In the genomic region with DNA sequence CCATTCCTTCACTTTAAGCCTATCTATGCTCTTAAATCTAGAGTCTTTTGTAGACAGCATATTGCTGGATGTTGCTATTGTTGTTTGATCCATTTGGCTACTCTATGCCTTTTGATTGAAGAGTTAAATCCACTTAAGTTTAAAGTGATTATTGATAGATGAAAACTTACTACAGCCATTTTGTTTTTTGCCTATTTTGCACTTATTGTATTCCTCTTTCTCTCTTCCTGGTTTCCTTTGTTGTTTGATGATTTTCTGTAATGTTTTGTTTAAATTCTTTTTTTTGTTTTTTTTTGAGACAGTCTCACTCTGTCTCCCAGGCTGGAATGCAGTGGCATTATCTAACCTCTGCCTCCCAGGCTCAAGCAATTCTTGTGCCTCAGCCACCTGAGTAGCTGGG, we compare ENCODE assay signal across 34 cellular contexts. TPM values are rescaled to one million over a fixed set of nuclear protein-coding genes. Genes with fewer than 3 reads are reported as not detected.
"Had no signal": no experiment of that assay in that cellular context is flagged by ENCODE, and none has a peak within 500 bp of the region (broad histone marks: within the 10 kb centered on the region; RNA-seq: fewer than 3 reads in every experiment).

No MANE protein-coding gene starts in this region.

- DNase-seq: stimulated activated CD4-positive, alpha-beta T cell treated with anti-CD3 and anti-CD28 coated beads, Interleukin-2, amount 100 ng/mL, for 48 hours; stimulated activated CD4-positive, alpha-beta T cell treated with anti-CD3 and anti-CD28 coated beads, Interleukin-4, amount 100 ng/mL, for 1 hour; stimulated activated CD4-positive, alpha-beta T cell treated with anti-CD3 and anti-CD28 coated beads, Interleukin-4, amount 100 ng/mL, for 24 hours; stimulated activated CD4-positive, alpha-beta T cell treated with anti-CD3 and anti-CD28 coated beads, Interleukin-4, amount 100 ng/mL, for 4 hours; stimulated activated CD8-positive, alpha-beta memory T cell treated with anti-CD3 and anti-CD28 coated beads, Interleukin-4, amount 100 ng/mL, for 48 hours; stimulated activated naive B cell treated with anti-CD40 and anti-IgM and Interleukin-4, amounts not matched to agents 10 μg/mL and 1 μg/mL and 100 μg/mL, for 72 hours; stimulated activated naive CD4-positive, alpha-beta T cell; stimulated activated naive CD4-positive, alpha-beta T cell treated with Interleukin-2 at 50 U/mL for 16 hours; stimulated activated naive CD8-positive, alpha-beta T cell treated with anti-CD3 and anti-CD28 coated beads, Interleukin-15, amount 100 ng/mL, for 72 hours; stimulated activated naive CD8-positive, alpha-beta T cell treated with anti-CD3 and anti-CD28 coated beads, Interleukin-15, Interleukin-2, amounts not matched to agents 100 U/mL and 50 U/mL, for 24 hours; stomach; substantia nigra; testis; thyroid gland; tibial artery; transverse colon; trophoblast cell; upper lobe of left lung; upper lobe of right lung; uterus had no signal

- H3K4me1 ChIP-seq: suprapubic skin, testis, thyroid gland, tibial artery, tibial nerve, transverse colon, upper lobe of left lung, upper lobe of right lung, uterus, vagina had no signal

- H3K36me3 Mint-ChIP-seq: stimulated activated effector memory CD8-positive, alpha-beta T cell treated with anti-CD3 and anti-CD28 coated beads, Interleukin-12 subunit alpha, Interleukin-12 subunit beta, amount 100 ng/mL, for 72 hours; type B pancreatic cell had no signal

- FAIRE-seq: urothelium cell line had no signal

- H3K4me1 Mint-ChIP-seq: stimulated activated effector memory CD8-positive, alpha-beta T cell treated with anti-CD3 and anti-CD28 coated beads, Interleukin-12 subunit alpha, Interleukin-12 subunit beta, amount 100 ng/mL, for 72 hours had no signal

- H3K27ac Mint-ChIP-seq: stimulated activated effector memory CD8-positive, alpha-beta T cell treated with anti-CD3 and anti-CD28 coated beads, Interleukin-12 subunit alpha, Interleukin-12 subunit beta, amount 100 ng/mL, for 72 hours; stimulated activated memory B cell treated with anti-CD40 and anti-IgM and Interleukin-4, amounts not matched to agents 10 μg/mL and 1 μg/mL and 100 μg/mL, for 72 hours; stimulated activated naive B cell treated with anti-CD40 and anti-IgM and Interleukin-4, amounts not matched to agents 10 μg/mL and 1 μg/mL and 100 μg/mL, for 72 hours; stimulated activated naive CD8-positive, alpha-beta T cell treated with anti-CD3 and anti-CD28 coated beads, Interleukin-15, amount 100 ng/mL, for 72 hours; stimulated activated naive CD8-positive, alpha-beta T cell treated with anti-CD3 and anti-CD28 coated beads, Interleukin-15, Interleukin-2, amounts not matched to agents 100 ng/mL and 50 ng/mL, for 24 hours; type B pancreatic cell had no signal

- H3K27ac ChIP-seq: stomach, suprapubic skin, testis, thoracic aorta, thyroid gland, tibial artery, tibial nerve, transverse colon, upper lobe of left lung, upper lobe of right lung, uterus, vagina had no signal

- H3K4me3 ChIP-seq: stomach, suprapubic skin, testis, thoracic aorta, thyroid gland, tibial artery, tibial nerve, transverse colon, upper lobe of left lung, upper lobe of right lung, uterus, vagina had no signal

- H3K4me3 Mint-ChIP-seq: stimulated activated effector memory CD8-positive, alpha-beta T cell treated with anti-CD3 and anti-CD28 coated beads, Interleukin-12 subunit alpha, Interleukin-12 subunit beta, amount 100 ng/mL, for 72 hours; stimulated activated memory B cell treated with anti-CD40 and anti-IgM and Interleukin-4, amounts not matched to agents 10 μg/mL and 1 μg/mL and 100 μg/mL, for 72 hours; stimulated activated naive B cell treated with anti-CD40 and anti-IgM and Interleukin-4, amounts not matched to agents 10 μg/mL and 1 μg/mL and 100 μg/mL, for 72 hours; stimulated activated naive CD8-positive, alpha-beta T cell treated with anti-CD3 and anti-CD28 coated beads, Interleukin-15, amount 100 ng/mL, for 72 hours; stimulated activated naive CD8-positive, alpha-beta T cell treated with anti-CD3 and anti-CD28 coated beads, Interleukin-15, Interleukin-2, amounts not matched to agents 100 ng/mL and 50 ng/mL, for 24 hours; type B pancreatic cell had no signal

- H3K27me3 ChIP-seq: stomach, suprapubic skin, testis, thyroid gland, tibial artery, tibial nerve, upper lobe of left lung, upper lobe of right lung, uterus, vagina had no signal

- H3K9me3 ChIP-seq: testis, thyroid gland, vagina had no signal

- ATAC-seq: stimulated activated effector memory CD8-positive, alpha-beta T cell treated with anti-CD3 and anti-CD28 coated beads, Interleukin-12 subunit alpha, Interleukin-12 subunit beta, amount 100 ng/mL, for 72 hours; stimulated activated memory B cell treated with anti-CD40 and anti-IgM and Interleukin-4, amounts not matched to agents 10 μg/mL and 1 μg/mL and 100 μg/mL, for 72 hours; stimulated activated naive B cell treated with anti-CD40 and anti-IgM and Interleukin-4, amounts not matched to agents 10 μg/mL and 1 μg/mL and 100 μg/mL, for 72 hours; stimulated activated naive CD8-positive, alpha-beta T cell treated with anti-CD3 and anti-CD28 coated beads, Interleukin-15, amount 100 ng/mL, for 72 hours; stimulated activated naive CD8-positive, alpha-beta T cell treated with anti-CD3 and anti-CD28 coated beads, Interleukin-15, Interleukin-2, amounts not matched to agents 100 U/mL and 50 U/mL, for 24 hours; upper lobe of right lung had no signal

- H3K36me3 ChIP-seq: stomach, suprapubic skin, thoracic aorta, thyroid gland, tibial artery, tibial nerve, transverse colon, upper lobe of left lung, upper lobe of right lung, uterus, vagina had no signal

RNA-seq across cellular contexts. Expression of gene IQCF6, which starts 19.8 kb away (rescaled TPM):
- total RNA-seq: stomach, subcutaneous adipose tissue, suprapubic skin, temporal lobe, thoracic aorta, thyroid gland, tibial nerve, transverse colon, upper lobe of left lung, upper lobe of right lung, ureter, urinary bladder, uterus, vagina had no signal
- polyA plus RNA-seq: stomach, thymus, urinary bladder had no signal

RNA-seq across cellular contexts. Expression of gene GRM2, which starts 52.3 kb away (rescaled TPM):
- total RNA-seq: vagina had no signal
